ENCODE assay signal across 8 cellular contexts in the genomic region with DNA sequence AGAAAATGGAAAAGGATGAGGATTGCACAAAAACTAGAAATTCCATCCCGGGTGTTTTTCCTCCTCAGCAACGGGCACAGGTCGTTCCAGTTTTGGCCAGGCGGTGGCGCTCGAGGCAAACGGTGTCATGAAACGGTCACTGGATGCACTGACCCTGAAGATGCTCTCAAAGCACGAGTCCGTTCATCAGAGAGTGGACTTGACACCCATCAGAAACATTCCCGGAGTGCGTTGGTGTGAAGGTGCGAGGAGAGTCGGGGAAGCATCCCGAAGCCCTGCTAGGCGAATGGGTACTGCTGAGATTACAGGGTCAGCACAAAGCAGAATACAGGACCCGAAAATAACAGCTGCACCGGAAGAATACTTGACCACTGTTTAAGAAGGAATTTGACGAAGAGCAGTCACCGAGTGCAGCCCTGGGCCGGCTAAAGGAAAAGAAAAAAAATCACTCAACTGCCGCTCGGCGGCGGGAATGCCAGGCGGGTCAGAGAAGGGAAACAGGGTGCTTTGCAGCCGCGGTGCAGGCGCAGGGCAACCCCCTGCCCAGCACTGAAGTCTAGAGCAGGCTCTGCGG.
DNase-seq lines count a peak whose midpoint lies in the region; ATAC-seq and TF ChIP-seq lines count a peak whose summit lies in the region.

No MANE protein-coding gene starts in this region.

- intact Hi-C loops in PC-3 (cut with micrococcal nuclease): loop anchor here (1.0 to 10.0 kb wide), 3 partner anchors 191 to 404 kb away; no protein-coding TSS in a partner anchor
- intact Hi-C loops in esophagus muscularis mucosa (cut with DNase I): loop anchor here (2.0 kb wide), 2 partner anchors 67 to 405 kb away; no protein-coding TSS in a partner anchor

- no peaks in the 10 kb centered on the region for H3K79me2 ChIP-seq in PC-3 (ENCODE audit: low read length)

- no TSS peak for BruUV-seq in PC-3 (replicated peaks; lab: Mats Ljungman, UMichigan)

- no peaks in the 10 kb centered on the region for H3K27me3 ChIP-seq in PC-3 (ENCODE audit: low read length)
- peaks cover 0 to 11% (median 0%) of the 10 kb centered on the region in 4 donors for H3K27me3 ChIP-seq in esophagus muscularis mucosa
- no peaks in the 10 kb centered on the region for H3K27me3 ChIP-seq in muscle layer of colon (ENCODE audit: control insufficient read depth in 1 of 2, insufficient read depth in 2 of 2, low read length in 2 of 2)

- POLR2A ChIA-PET in PC-3 (lab: Charles Lee; ENCODE audit: unreplicated experiment): interaction anchor here (0.6 kb wide), 1 partner anchor 407 kb away, joined by 3 read pairs; no protein-coding TSS in a partner anchor

- H3K4me1 ChIP-seq in PC-3 (ENCODE audit: insufficient read depth, low read length) (peaks cover 6% of the 10 kb centered on the region; the same call in 1 of the 2 replicates), esophagus muscularis mucosa (peaks cover 7 to 9% (median 7%) of the 10 kb centered on the region in 4 donors), muscle layer of colon (ENCODE audit: insufficient read depth, low read length) (no peaks in the 10 kb centered on the region)

- H3K9me3 ChIP-seq in PC-3 (ENCODE audit: low read length): no peaks in the 10 kb centered on the region
- no peaks in the 10 kb centered on the region for H3K9me3 ChIP-seq in esophagus muscularis mucosa
- no peaks in the 10 kb centered on the region for H3K9me3 ChIP-seq in muscle layer of colon (ENCODE audit: low read length)

- 8% methylated on average over 28 of the region's 30 CpGs for WGBS in esophagus muscularis mucosa

- TF ChIP-seq CTCF in PC-3 (conservative IDR thresholded peaks at IDR 0.05; ENCODE audit: low read depth, low read length): peak; percentile 97
- TF ChIP-seq CTCF in esophagus muscularis mucosa (IDR thresholded peaks at IDR 0.05): peak; percentile 93 to 97 (median 93)

- H3K9ac ChIP-seq in PC-3 (ENCODE audit: low read length) (peak overlapping the region; percentile 11; the same call in 1 of the 2 replicates), muscle layer of colon (ENCODE audit: low read length) (no peak overlapping the region)

- no peak for TF ChIP-seq EP300 in esophagus muscularis mucosa (IDR thresholded peaks at IDR 0.05)

- H3K36me3 ChIP-seq in PC-3 (ENCODE audit: low read depth, low read length) (no peaks in the 10 kb centered on the region), esophagus muscularis mucosa (no peaks in the 10 kb centered on the region), muscle layer of colon (ENCODE audit: insufficient read depth, low read length) (no peaks in the 10 kb centered on the region)

- H3F3A ChIP-seq in PC-3 (ENCODE audit: low read length, unreplicated experiment): no peaks in the 10 kb centered on the region

- H4K20me1 ChIP-seq in PC-3 (ENCODE audit: low read length): no peaks in the 10 kb centered on the region

- CTCF ChIA-PET in PC-3 (lab: Charles Lee): no interaction called here

- TF ChIP-seq POLR2A in esophagus muscularis mucosa (IDR thresholded peaks at IDR 0.05; ENCODE audit: low read depth): no peak

- no peak overlapping the region for H3K4me3 ChIP-seq in PC-3 (ENCODE audit: low read length)
- peak overlapping the region; percentile 33 to 48 (median 40) for H3K4me3 ChIP-seq in esophagus muscularis mucosa
- peak overlapping the region in 1 of 2 donors; percentile 36 for H3K4me3 ChIP-seq in muscle layer of colon (ENCODE audit: low read depth in 1 of 2, low read length in 2 of 2)

- DNase-seq in CMK (ENCODE audit: low read depth) (peak; percentile 73), HuH-7 (ENCODE audit: low spot score) (peak; percentile 74), PC-3 (peak; percentile 84), esophagus muscularis mucosa (ENCODE audit: extremely low spot score) (peak; percentile 98)
- peak; percentile 84 to 86 for DNase-seq in activated T-cell treated with anti-CD3 and anti-CD28 coated beads, Interleukin-2, amount 50 U/mL, for 48 hours
- peak; percentile 53 for DNase-seq in stimulated activated CD8-positive, alpha-beta memory T cell treated with anti-CD3 and anti-CD28 coated beads, Interleukin-4, amount 100 ng/mL, for 1 hour (ENCODE audit: low read depth in 2 of 2, low spot score in 1 of 2)

- no peaks in the 10 kb centered on the region for H3K9me2 ChIP-seq in PC-3 (replicated peaks; ENCODE audit: low read length)

- H2AFZ ChIP-seq in PC-3 (ENCODE audit: low read length): peak overlapping the region; percentile 44; the same call in 1 of the 2 replicates

- H3K27ac ChIP-seq in PC-3 (ENCODE audit: low read length) (0 out of 2 replicates have a peak overlapping the region, but pooled peaks have one; percentile 7), esophagus muscularis mucosa (replicated peaks in 1 of 4) (peak overlapping the region; percentile 42 to 75 (median 63)), muscle layer of colon (ENCODE audit: low read depth, low read length) (peak overlapping the region; percentile 29)

- ATAC-seq in PC-3 (peak; percentile 90), HG03025 (IDR thresholded peaks at IDR 0.05; ENCODE audit: low FRiP score, unreplicated experiment) (no peak)

- H3K4me2 ChIP-seq in PC-3 (ENCODE audit: low read length): peak overlapping the region; percentile 29; the same call in 1 of the 2 replicates

Comparison
In these comparisons a context has a peak if more than half of its experiments do, and no peak if none do; other contexts are left out.
1. H3K27ac ChIP-seq: peak in every context shown above with its lines; median percentile 63 in esophagus muscularis mucosa; 29 in muscle layer of colon; 7 in PC-3.